Comparison of ENCODE assay signal across 18 cellular contexts in genomic region chr1:95352767-95353166, GRCh38.
DNase-seq lines count a peak whose midpoint lies in the region; ATAC-seq and TF ChIP-seq lines count a peak whose summit lies in the region.
"Had no signal": no experiment of that assay in that cellular context is flagged by ENCODE, and none has a peak within 500 bp of the region (broad histone marks: within the 10 kb centered on the region; RNA-seq: fewer than 3 reads in every experiment).

No MANE protein-coding gene starts in this region.

- no peak overlapping the region for H3K27ac ChIP-seq in brain microvascular endothelial cell
- no peak overlapping the region for H3K27ac ChIP-seq in upper lobe of right lung
- H3K27ac ChIP-seq: body of pancreas, sigmoid colon had no signal

- no peaks in the 10 kb centered on the region for H3K9me3 ChIP-seq in upper lobe of right lung
- H3K9me3 ChIP-seq: body of pancreas, sigmoid colon had no signal

- TF ChIP-seq CTCF in brain microvascular endothelial cell (IDR thresholded peaks at IDR 0.05; ENCODE audit: low read depth, low read length, missing control alignments) (no peak), upper lobe of right lung (IDR thresholded peaks at IDR 0.05) (no peak)

- no peaks in the 10 kb centered on the region for H3K27me3 ChIP-seq in brain microvascular endothelial cell (replicated peaks)
- H3K27me3 ChIP-seq in upper lobe of right lung: no peaks in the 10 kb centered on the region
- H3K27me3 ChIP-seq: body of pancreas, sigmoid colon had no signal

- intact Hi-C loops in upper lobe of right lung (cut with DNase I): no loop called here

- no peaks in the 10 kb centered on the region for H3K36me3 ChIP-seq in brain microvascular endothelial cell (replicated peaks)
- no peaks in the 10 kb centered on the region for H3K36me3 ChIP-seq in upper lobe of right lung
- H3K36me3 ChIP-seq: sigmoid colon had no signal

- DNase-seq in DMS153 treated with DMSO at 0.1 percent for 48 hours (lab: John Stamatoyannopoulos, UW; ENCODE audit: unreplicated experiment): peak; percentile 98
- DNase-seq in NCI-H1105 (lab: John Stamatoyannopoulos, UW): peak; percentile 86
- DNase-seq in NCI-H2171 (lab: John Stamatoyannopoulos, UW): peak; percentile 0
- peak; percentile 1 for DNase-seq in globus pallidus (ENCODE audit: low spot score)
- no peak for DNase-seq in brain microvascular endothelial cell
- no peak for DNase-seq in upper lobe of right lung
- DNase-seq: activated CD4-positive, alpha-beta memory T cell treated with anti-CD3 and anti-CD28 coated beads, Interleukin-2, amount 10 ng/mL, durations not matched to agents 7 days and 5 days; activated T-cell treated with anti-CD3 and anti-CD28 coated beads, Interleukin-2, amount 50 U/mL, for 48 hours; CD4-positive, alpha-beta memory T cell; foreskin fibroblast; left cardiac atrium; NCI-H524; sigmoid colon; stimulated activated CD4-positive, alpha-beta T cell treated with anti-CD3 and anti-CD28 coated beads, Interleukin-2, amount 100 ng/mL, for 48 hours had no signal

- H3K4me3 ChIP-seq in brain microvascular endothelial cell (ENCODE audit: low read depth, low read length) (no peak overlapping the region), upper lobe of right lung (no peak overlapping the region)
- H3K4me3 ChIP-seq: body of pancreas, sigmoid colon had no signal

- no peaks in the 10 kb centered on the region for H3K4me1 ChIP-seq in upper lobe of right lung
- H3K4me1 ChIP-seq: sigmoid colon had no signal

- ATAC-seq in GM19324 (IDR thresholded peaks at IDR 0.05; ENCODE audit: low FRiP score, unreplicated experiment) (no peak), HG03432 (IDR thresholded peaks at IDR 0.05; ENCODE audit: unreplicated experiment) (no peak), upper lobe of right lung (no peak)
- ATAC-seq: body of pancreas, left cardiac atrium, Panc1 had no signal

- in situ Hi-C loops in brain microvascular endothelial cell (cut with HindIII; ENCODE audit: low pct_ligation_motif_present, low sequenced_read_pairs): no loop called here

Comparison
In these comparisons a context has a peak if more than half of its experiments do, and no peak if none do; other contexts are left out.
1. DNase-seq: peak in DMS153 treated with DMSO at 0.1 percent for 48 hours (single experiment), NCI-H1105 (single experiment), NCI-H2171 (single experiment) and globus pallidus (single experiment); none in brain microvascular endothelial cell (single experiment) and upper lobe of right lung (single experiment).